Comparison of ENCODE assay signal across 9 cellular contexts in the genomic region with DNA sequence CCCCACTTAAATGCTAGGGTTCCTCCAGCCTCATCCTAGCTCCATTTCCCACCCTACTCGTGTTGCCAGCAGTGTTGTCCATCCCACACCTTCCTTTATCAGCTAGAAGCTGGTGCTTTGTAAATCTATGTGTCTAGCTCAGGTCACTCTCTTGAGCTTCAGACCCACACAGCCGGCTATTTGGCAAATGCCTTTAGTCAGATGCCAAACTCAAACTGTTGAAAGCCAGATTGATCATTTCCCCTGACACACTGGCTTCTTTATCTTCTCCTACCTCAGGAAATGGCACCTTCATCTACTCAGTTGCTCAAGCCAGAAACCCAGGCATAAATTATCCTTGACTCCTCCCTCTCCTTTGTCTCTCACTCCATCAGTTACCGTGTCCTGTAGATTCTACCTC.
"Had no signal": no experiment of that assay in that cellular context is flagged by ENCODE, and none has a peak within 500 bp of the region (broad histone marks: within the 10 kb centered on the region; RNA-seq: fewer than 3 reads in every experiment).

No MANE protein-coding gene starts in this region.

- DNase-seq: GM23248, H9, HCEC 1CT, KG1 had no signal

- H2AFZ ChIP-seq: GM23248 had no signal

- ATAC-seq: HepG2, K562 had no signal

- FAIRE-seq: H1, H54, HepG2, K562 had no signal

- H3K9ac ChIP-seq: GM23248 had no signal

- H3K4me3 ChIP-seq: GM23248, K562 had no signal

- H3K27ac ChIP-seq: GM23248, HL-60 had no signal
